ENCODE assay signal across 19 cellular contexts in genomic region chr13:25906211-25906661, GRCh38.
DNase-seq lines count a peak whose midpoint lies in the region; ATAC-seq and TF ChIP-seq lines count a peak whose summit lies in the region.
"Had no signal": no experiment of that assay in that cellular context is flagged by ENCODE, and none has a peak within 500 bp of the region (broad histone marks: within the 10 kb centered on the region; RNA-seq: fewer than 3 reads in every experiment).

No MANE protein-coding gene starts in this region.

- H3K9me3 ChIP-seq in RWPE2 (ENCODE audit: severe bottlenecking): no peaks in the 10 kb centered on the region
- H3K9me3 ChIP-seq: thyroid gland had no signal

- peak overlapping the region; percentile 62 for H3K27ac ChIP-seq in RWPE2 (ENCODE audit: poor library complexity, severe bottlenecking)
- H3K27ac ChIP-seq: brain microvascular endothelial cell, C4-2B, foreskin keratinocyte, thyroid gland had no signal

- peaks cover 4% of the 10 kb centered on the region for H3K4me1 Mint-ChIP-seq in activated CD4-positive, alpha-beta T cell treated with anti-CD3 and anti-CD28 coated beads, Interleukin-2, amount 10 ng/mL, durations not matched to agents 24 days and 14 days
- H3K4me1 Mint-ChIP-seq in naive thymus-derived CD8-positive, alpha-beta T cell: peaks cover under 1 to 12% (median 4%) of the 10 kb centered on the region in 4 donors

- peak overlapping the region; percentile 13; the same call in 1 of the 2 replicates for H3K4me3 ChIP-seq in Jurkat, Clone E6-1 (ENCODE audit: low read length)
- H3K4me3 ChIP-seq in RWPE2 (ENCODE audit: severe bottlenecking): no peak overlapping the region
- H3K4me3 ChIP-seq: thyroid gland had no signal

- no peaks in the 10 kb centered on the region for H3K36me3 Mint-ChIP-seq in activated CD4-positive, alpha-beta T cell treated with anti-CD3 and anti-CD28 coated beads, Interleukin-2, amount 10 ng/mL, durations not matched to agents 24 days and 14 days (ENCODE audit: low read depth)
- H3K36me3 Mint-ChIP-seq in naive thymus-derived CD8-positive, alpha-beta T cell: no peaks in the 10 kb centered on the region

- H3K27ac Mint-ChIP-seq in activated CD4-positive, alpha-beta T cell treated with anti-CD3 and anti-CD28 coated beads, Interleukin-2, amount 10 ng/mL, durations not matched to agents 24 days and 14 days: no peak overlapping the region
- H3K27ac Mint-ChIP-seq in naive thymus-derived CD8-positive, alpha-beta T cell: no peak overlapping the region

- no peaks in the 10 kb centered on the region for H3K36me3 ChIP-seq in RWPE2 (ENCODE audit: low read depth)
- H3K36me3 ChIP-seq: brain microvascular endothelial cell, thyroid gland had no signal

- no peaks in the 10 kb centered on the region for H3K27me3 Mint-ChIP-seq in activated CD4-positive, alpha-beta T cell treated with anti-CD3 and anti-CD28 coated beads, Interleukin-2, amount 10 ng/mL, durations not matched to agents 24 days and 14 days
- H3K27me3 Mint-ChIP-seq in naive thymus-derived CD8-positive, alpha-beta T cell: no peaks in the 10 kb centered on the region

- no peak overlapping the region for H3K4me3 Mint-ChIP-seq in activated CD4-positive, alpha-beta T cell treated with anti-CD3 and anti-CD28 coated beads, Interleukin-2, amount 10 ng/mL, durations not matched to agents 24 days and 14 days
- no peak overlapping the region for H3K4me3 Mint-ChIP-seq in naive thymus-derived CD8-positive, alpha-beta T cell

- TF ChIP-seq CTCF in RWPE2 (IDR thresholded peaks at IDR 0.05; ENCODE audit: poor library complexity, severe bottlenecking): no peak

- POLR2A ChIA-PET in naive thymus-derived CD8-positive, alpha-beta T cell (lab: Charles Lee): interaction anchor here (1.0 to 1.7 kb wide), 2 partner anchors 31 to 106 kb away, joined by 6 to 9 read pairs; no protein-coding TSS in a partner anchor

- no peaks in the 10 kb centered on the region for H3K27me3 ChIP-seq in RWPE2 (ENCODE audit: insufficient read depth, poor library complexity, severe bottlenecking)
- H3K27me3 ChIP-seq: brain microvascular endothelial cell, foreskin keratinocyte, thyroid gland had no signal

- H3K4me1 ChIP-seq in RWPE2 (ENCODE audit: insufficient read depth, poor library complexity, severe bottlenecking): peaks cover 19% of the 10 kb centered on the region

- intact Hi-C loops in activated CD4-positive, alpha-beta T cell treated with anti-CD3 and anti-CD28 coated beads, Interleukin-2, amount 10 ng/mL, durations not matched to agents 24 days and 14 days (cut with micrococcal nuclease): no loop called here

- peak; percentile 73 for DNase-seq in activated CD4-positive, alpha-beta T cell treated with anti-CD3 and anti-CD28 coated beads, Interleukin-2, amount 10 ng/mL, durations not matched to agents 24 days and 14 days
- DNase-seq in activated CD4-positive, alpha-beta T cell treated with anti-CD3 and anti-CD28 coated beads for 1 hour: no peak
- no peak for DNase-seq in Jurkat, Clone E6-1 (ENCODE audit: low read depth, low spot score)
- DNase-seq in RWPE2 (ENCODE audit: low spot score) (no peak), NAMALWA (ENCODE audit: low spot score) (no peak)
- DNase-seq in naive thymus-derived CD8-positive, alpha-beta T cell: peak in 3 of 10 donors; percentile 19 to 46 (median 45)
- DNase-seq: activated T-cell treated with anti-CD3 and anti-CD28 coated beads, Interleukin-2, amount 50 U/mL, for 1 hour; brain microvascular endothelial cell; DMS79; foreskin keratinocyte; NCI-H2081; NCI-H526 treated with DMSO at 0.1 percent for 48 hours had no signal

- H3K9me3 Mint-ChIP-seq in activated CD4-positive, alpha-beta T cell treated with anti-CD3 and anti-CD28 coated beads, Interleukin-2, amount 10 ng/mL, durations not matched to agents 24 days and 14 days: no peaks in the 10 kb centered on the region
- H3K9me3 Mint-ChIP-seq in naive thymus-derived CD8-positive, alpha-beta T cell: peaks cover 0 to 2% (median 0%) of the 10 kb centered on the region in 9 donors

- ATAC-seq in RWPE2 (ENCODE audit: low read depth): no peak
- ATAC-seq in naive thymus-derived CD8-positive, alpha-beta T cell: peak; percentile 41 to 64
- ATAC-seq in HG03039 (IDR thresholded peaks at IDR 0.05; ENCODE audit: unreplicated experiment): no peak
- ATAC-seq in HG03442 (IDR thresholded peaks at IDR 0.05; ENCODE audit: unreplicated experiment): no peak
- ATAC-seq: foreskin keratinocyte, HepG2, left lobe of liver, SK-N-SH treated with all-trans-retinoic acid at 6 μM for 48 hours had no signal

Comparison
In these comparisons a context has a peak if more than half of its experiments do, and no peak if none do; other contexts are left out.
1. ATAC-seq: peak in naive thymus-derived CD8-positive, alpha-beta T cell (2 of 2); none in RWPE2 (single experiment), HG03039 (single experiment) and HG03442 (single experiment).